ENCODE assay signal across 25 cellular contexts in the genomic region with DNA sequence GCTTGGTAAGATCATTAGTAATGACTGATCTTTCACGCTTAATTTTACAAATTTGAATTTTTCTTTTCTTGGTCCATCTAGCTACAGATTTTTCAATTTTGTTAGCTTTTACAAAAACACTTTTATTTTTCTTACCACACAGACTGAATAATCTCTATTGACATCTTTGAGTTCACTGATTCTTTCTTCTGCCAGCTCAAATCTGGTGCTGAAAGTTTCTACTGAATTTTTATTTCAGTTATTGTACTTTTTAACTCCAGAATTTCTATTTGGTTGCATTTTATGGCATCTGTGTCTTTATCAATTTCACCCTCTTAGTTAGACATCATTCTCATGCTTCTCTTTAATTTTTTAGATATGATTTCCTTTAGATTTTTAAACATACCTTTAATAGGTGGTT.
"Had no signal": no experiment of that assay in that cellular context is flagged by ENCODE, and none has a peak within 500 bp of the region (broad histone marks: within the 10 kb centered on the region; RNA-seq: fewer than 3 reads in every experiment).

No MANE protein-coding gene starts in this region.

- H3K4me1 ChIP-seq: neural progenitor cell, parathyroid adenoma, spleen, transverse colon, upper lobe of right lung, uterus had no signal

- H2AFZ ChIP-seq: neural progenitor cell, parathyroid adenoma had no signal

- H3K27ac ChIP-seq: neural progenitor cell, ovary, parathyroid adenoma, psoas muscle, skin epidermis, spleen, stomach, tibial artery, transverse colon, upper lobe of right lung, uterus had no signal

- H3K27me3 ChIP-seq: neural progenitor cell, ovary, spleen, stomach, tibial artery, transverse colon, upper lobe of right lung, uterus had no signal

- H3K9me3 ChIP-seq: ovary had no signal

- DNase-seq: naive thymus-derived CD4-positive, alpha-beta T cell; natural killer cell; occipital lobe; ovary; posterior cingulate gyrus; psoas muscle; right cardiac atrium; spleen; stimulated activated CD4-positive, alpha-beta T cell treated with anti-CD3 and anti-CD28 coated beads, Interleukin-12 subunit alpha, Interleukin-12 subunit beta, amount 100 ng/mL, for 4 hours; stimulated activated CD4-positive, alpha-beta T cell treated with anti-CD3 and anti-CD28 coated beads, Interleukin-1b, Interleukin-23, amount 100 ng/mL, for 48 hours; stimulated activated CD4-positive, alpha-beta T cell treated with anti-CD3 and anti-CD28 coated beads, Interleukin-2, amount 100 ng/mL, for 48 hours; stimulated activated CD4-positive, alpha-beta T cell treated with anti-CD3 and anti-CD28 coated beads, Interleukin-4, amount 100 ng/mL, for 24 hours; stimulated activated naive B cell treated with anti-CD40 and anti-IgM and Interleukin-4, amounts not matched to agents 10 μg/mL and 1 μg/mL and 100 μg/mL, for 72 hours; stimulated activated naive CD4-positive, alpha-beta T cell treated with Interleukin-2 at 50 U/mL for 16 hours; stomach; tibial artery; transverse colon; upper lobe of right lung; uterus had no signal

- ATAC-seq: naive thymus-derived CD4-positive, alpha-beta T cell; natural killer cell; psoas muscle; right cardiac atrium; sciatic nerve; stimulated activated effector memory CD8-positive, alpha-beta T cell treated with anti-CD3 and anti-CD28 coated beads, Interleukin-12 subunit alpha, Interleukin-12 subunit beta, amount 100 ng/mL, for 72 hours; stimulated activated naive B cell treated with anti-CD40 and anti-IgM and Interleukin-4, amounts not matched to agents 10 μg/mL and 1 μg/mL and 100 μg/mL, for 72 hours; upper lobe of right lung had no signal

- H3K4me3 ChIP-seq: neural progenitor cell, ovary, psoas muscle, skin epidermis, smooth muscle cell, spleen, stomach, tibial artery, transverse colon, upper lobe of right lung, uterus had no signal

- H3K9ac ChIP-seq: neural progenitor cell, parathyroid adenoma had no signal

- H3K79me2 ChIP-seq: parathyroid adenoma had no signal

- H3K36me3 ChIP-seq: neural progenitor cell, ovary, spleen, stomach, tibial artery, transverse colon, upper lobe of right lung, uterus had no signal

- H3K4me2 ChIP-seq: neural progenitor cell, smooth muscle cell had no signal
